In the genomic region with DNA sequence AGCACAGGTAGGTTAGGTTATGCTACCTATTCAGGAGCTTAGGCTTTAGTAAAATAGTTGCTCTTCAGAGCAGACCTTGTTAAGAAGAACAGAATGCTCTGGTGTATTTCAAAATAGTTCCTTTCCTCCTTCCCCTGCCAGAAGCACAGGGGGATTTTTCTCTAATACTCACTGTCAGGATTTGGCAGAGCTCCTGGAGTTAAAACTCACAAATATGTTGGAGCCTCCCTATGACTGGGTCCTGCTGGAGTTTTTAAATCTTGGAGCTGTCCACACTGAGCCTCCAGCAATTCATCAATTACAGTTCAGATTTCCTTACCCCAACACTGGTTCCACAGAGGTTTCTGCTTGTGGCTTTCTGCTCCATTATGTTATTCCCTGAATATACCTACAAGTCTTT, we compare ENCODE assay signal across 22 cellular contexts.
"Had no signal": no experiment of that assay in that cellular context is flagged by ENCODE, and none has a peak within 500 bp of the region (broad histone marks: within the 10 kb centered on the region; RNA-seq: fewer than 3 reads in every experiment).

No MANE protein-coding gene starts in this region.

- H3K4me1 ChIP-seq: adrenal gland, heart right ventricle, left ventricle myocardium inferior, tibial nerve had no signal

- H3K4me3 ChIP-seq: adrenal gland, heart right ventricle, left ventricle myocardium inferior, tibial nerve had no signal

- H3K36me3 ChIP-seq: adrenal gland, heart right ventricle, left ventricle myocardium inferior, tibial nerve, WERI-Rb-1 had no signal

- DNase-seq: activated CD4-positive, alpha-beta T cell treated with anti-CD3 and anti-CD28 coated beads, Interleukin-2, amount 50 U/mL, for 1 hour; activated CD4-positive, CD25-positive, alpha-beta regulatory T cell treated with anti-CD3 and anti-CD28 coated beads, Interleukin-2, amount 50 U/mL, for 72 hours; activated CD8-positive, alpha-beta T cell treated with anti-CD3 and anti-CD28 coated beads, Interleukin-2, amount 10 ng/mL, durations not matched to agents 7 days and 5 days; activated naive CD4-positive, alpha-beta T cell; activated T-cell treated with anti-CD3 and anti-CD28 coated beads, Interleukin-2, amount 50 U/mL, for 24 hours; adrenal gland; dermis blood vessel endothelial cell; effector CD8-positive, alpha-beta T cell; heart right ventricle; left ventricle myocardium inferior; midbrain; natural killer cell; stimulated activated CD4-positive, alpha-beta T cell treated with anti-CD3 and anti-CD28 coated beads, Interleukin-12 subunit alpha, Interleukin-12 subunit beta, amount 100 ng/mL, for 4 hours; stimulated activated CD4-positive, alpha-beta T cell treated with anti-CD3 and anti-CD28 coated beads, Interleukin-4, amount 100 ng/mL, for 4 hours; stimulated activated naive CD8-positive, alpha-beta T cell treated with anti-CD3 and anti-CD28 coated beads, Interleukin-15, Interleukin-2, amounts not matched to agents 100 U/mL and 50 U/mL, for 24 hours; substantia nigra; T-helper 1 cell; WERI-Rb-1 had no signal

- ATAC-seq: activated CD8-positive, alpha-beta T cell treated with anti-CD3 and anti-CD28 coated beads, Interleukin-2, amount 10 ng/mL, durations not matched to agents 7 days and 5 days; activated T-helper 17 cell treated with anti-CD3 and anti-CD28 coated beads, Interleukin-2, amount 50 U/mL, for 72 hours; heart right ventricle; natural killer cell; stimulated activated naive CD8-positive, alpha-beta T cell treated with anti-CD3 and anti-CD28 coated beads, Interleukin-15, Interleukin-2, amounts not matched to agents 100 U/mL and 50 U/mL, for 24 hours had no signal

- H3K36me3 Mint-ChIP-seq: activated naive CD8-positive, alpha-beta T cell; natural killer cell had no signal

- H3K9me3 ChIP-seq: adrenal gland, tibial nerve had no signal

- H3K27ac Mint-ChIP-seq: activated CD8-positive, alpha-beta T cell treated with anti-CD3 and anti-CD28 coated beads, Interleukin-2, amount 10 ng/mL, durations not matched to agents 7 days and 5 days; activated naive CD8-positive, alpha-beta T cell; activated T-cell treated with anti-CD3 and anti-CD28 coated beads, Interleukin-2, amount 50 U/mL, for 24 hours; activated T-helper 17 cell treated with anti-CD3 and anti-CD28 coated beads, Interleukin-2, amount 50 U/mL, for 72 hours; natural killer cell; progenitor cell of endocrine pancreas had no signal

- H3K4me1 Mint-ChIP-seq: activated T-helper 17 cell treated with anti-CD3 and anti-CD28 coated beads, Interleukin-2, amount 50 U/mL, for 72 hours; natural killer cell had no signal

- H3K27me3 ChIP-seq: adrenal gland, heart right ventricle, tibial nerve had no signal

- H3K4me3 Mint-ChIP-seq: activated CD8-positive, alpha-beta T cell treated with anti-CD3 and anti-CD28 coated beads, Interleukin-2, amount 10 ng/mL, durations not matched to agents 7 days and 5 days; activated naive CD8-positive, alpha-beta T cell; activated T-cell treated with anti-CD3 and anti-CD28 coated beads, Interleukin-2, amount 50 U/mL, for 24 hours; activated T-helper 17 cell treated with anti-CD3 and anti-CD28 coated beads, Interleukin-2, amount 50 U/mL, for 72 hours; natural killer cell had no signal

- H3K27me3 Mint-ChIP-seq: activated naive CD8-positive, alpha-beta T cell; activated T-cell treated with anti-CD3 and anti-CD28 coated beads, Interleukin-2, amount 50 U/mL, for 24 hours; activated T-helper 17 cell treated with anti-CD3 and anti-CD28 coated beads, Interleukin-2, amount 50 U/mL, for 72 hours; progenitor cell of endocrine pancreas had no signal

- H3K9me3 Mint-ChIP-seq: activated T-helper 17 cell treated with anti-CD3 and anti-CD28 coated beads, Interleukin-2, amount 50 U/mL, for 72 hours had no signal

- H3K27ac ChIP-seq: adrenal gland, heart right ventricle, left ventricle myocardium inferior, tibial nerve, WERI-Rb-1 had no signal
